38 cellular contexts compared by ENCODE assay signal in the genomic region with DNA sequence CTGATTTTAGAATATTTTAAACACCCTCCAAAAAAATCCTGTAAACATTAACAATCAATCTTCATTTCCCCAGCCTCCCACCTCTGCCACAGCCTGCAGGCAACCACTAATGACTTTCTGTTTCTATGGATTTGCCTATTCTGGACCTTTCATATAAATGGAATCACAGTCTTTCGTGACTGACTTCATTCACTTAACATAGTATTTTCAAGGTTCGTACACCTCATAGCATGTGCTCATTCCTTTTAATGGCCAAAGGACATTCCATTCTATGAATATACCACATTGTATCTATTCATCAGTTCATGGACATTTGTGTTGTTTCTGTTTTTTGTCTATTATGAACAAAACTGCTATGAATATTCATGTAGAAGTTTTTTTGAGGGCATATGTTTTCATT. TPM values are rescaled to one million over a fixed set of nuclear protein-coding genes. Genes with fewer than 3 reads are reported as not detected.
"Had no signal": no experiment of that assay in that cellular context is flagged by ENCODE, and none has a peak within 500 bp of the region (broad histone marks: within the 10 kb centered on the region; RNA-seq: fewer than 3 reads in every experiment).

No MANE protein-coding gene starts in this region.

- ATAC-seq: activated CD4-positive, CD25-positive, alpha-beta regulatory T cell treated with anti-CD3 and anti-CD28 coated beads, Interleukin-2, amount 50 U/mL, for 24 hours; activated naive CD8-positive, alpha-beta T cell treated with anti-CD3 and anti-CD28 coated beads, Interleukin-2, amount 50 U/mL, for 24 hours; activated T-cell treated with anti-CD3 and anti-CD28 coated beads, Interleukin-2, amount 50 U/mL, for 4 hours; esophagus mucosa; heart left ventricle; left lung; lower lobe of right lung; naive thymus-derived CD8-positive, alpha-beta T cell; right cardiac atrium; stimulated activated effector memory CD8-positive, alpha-beta T cell treated with anti-CD3 and anti-CD28 coated beads, Interleukin-12 subunit alpha, Interleukin-12 subunit beta, amount 100 ng/mL, for 72 hours; stimulated activated naive CD8-positive, alpha-beta T cell treated with anti-CD3 and anti-CD28 coated beads, Interleukin-15, amount 100 ng/mL, for 72 hours had no signal

- H3K27me3 ChIP-seq: brain microvascular endothelial cell, heart left ventricle, left lung, uterus had no signal

- H3K27ac Mint-ChIP-seq: activated CD4-positive, alpha-beta memory T cell treated with anti-CD3 and anti-CD28 coated beads, Interleukin-2, amount 10 ng/mL, durations not matched to agents 7 days and 5 days; activated naive CD4-positive, alpha-beta T cell treated with anti-CD3 and anti-CD28 coated beads, Interleukin-2, amount 50 U/mL, for 24 hours; activated naive CD8-positive, alpha-beta T cell treated with anti-CD3 and anti-CD28 coated beads, Interleukin-2, amount 50 U/mL, for 24 hours; activated T-helper 2 cell treated with anti-CD3 and anti-CD28 coated beads, Interferon-gamma antibody, Interleukin-2, Interleukin-4, amounts not matched to agents 10 μg/mL and 5 μg/mL and 100 μg/mL, durations not matched to agents 14 hours and 24 hours and 36 hours; immature natural killer cell; naive thymus-derived CD8-positive, alpha-beta T cell; stimulated activated effector memory CD8-positive, alpha-beta T cell treated with anti-CD3 and anti-CD28 coated beads, Interleukin-12 subunit alpha, Interleukin-12 subunit beta, amount 100 ng/mL, for 72 hours; stimulated activated naive CD8-positive, alpha-beta T cell treated with anti-CD3 and anti-CD28 coated beads, Interleukin-15, amount 100 ng/mL, for 72 hours; T-helper 2 cell treated with Interferon-gamma antibody and Interleukin-4, amounts not matched to agents 5 μg/mL and 100 μg/mL, for 36 hours; type B pancreatic cell had no signal

- H3K4me1 Mint-ChIP-seq: activated CD4-positive, alpha-beta memory T cell treated with anti-CD3 and anti-CD28 coated beads, Interleukin-2, amount 10 ng/mL, durations not matched to agents 7 days and 5 days; activated naive CD4-positive, alpha-beta T cell treated with anti-CD3 and anti-CD28 coated beads, Interleukin-2, amount 50 U/mL, for 24 hours; activated naive CD8-positive, alpha-beta T cell treated with anti-CD3 and anti-CD28 coated beads, Interleukin-2, amount 50 U/mL, for 24 hours; immature natural killer cell; neural crest cell; stimulated activated effector memory CD8-positive, alpha-beta T cell treated with anti-CD3 and anti-CD28 coated beads, Interleukin-12 subunit alpha, Interleukin-12 subunit beta, amount 100 ng/mL, for 72 hours; stimulated activated naive CD8-positive, alpha-beta T cell treated with anti-CD3 and anti-CD28 coated beads, Interleukin-15, amount 100 ng/mL, for 72 hours had no signal

- H3K4me3 Mint-ChIP-seq: activated CD4-positive, alpha-beta memory T cell treated with anti-CD3 and anti-CD28 coated beads, Interleukin-2, amount 10 ng/mL, durations not matched to agents 7 days and 5 days; activated naive CD4-positive, alpha-beta T cell treated with anti-CD3 and anti-CD28 coated beads, Interleukin-2, amount 50 U/mL, for 24 hours; activated naive CD8-positive, alpha-beta T cell treated with anti-CD3 and anti-CD28 coated beads, Interleukin-2, amount 50 U/mL, for 24 hours; activated T-cell treated with anti-CD3 and anti-CD28 coated beads, Interleukin-2, amount 50 U/mL, for 4 hours; immature natural killer cell; naive thymus-derived CD8-positive, alpha-beta T cell; neural crest cell; stimulated activated effector memory CD8-positive, alpha-beta T cell treated with anti-CD3 and anti-CD28 coated beads, Interleukin-12 subunit alpha, Interleukin-12 subunit beta, amount 100 ng/mL, for 72 hours; stimulated activated naive CD8-positive, alpha-beta T cell treated with anti-CD3 and anti-CD28 coated beads, Interleukin-15, amount 100 ng/mL, for 72 hours; T-helper 2 cell treated with Interferon-gamma antibody and Interleukin-4, amounts not matched to agents 5 μg/mL and 100 μg/mL, for 36 hours; type B pancreatic cell had no signal

- H3K4me1 ChIP-seq: left lung, lower lobe of right lung, uterus had no signal

- H3K4me3 ChIP-seq: heart left ventricle, left lung, lower lobe of right lung, skin epidermis, uterus had no signal

- H3K27ac ChIP-seq: brain microvascular endothelial cell, heart left ventricle, left lung, lower lobe of right lung, skin epidermis, uterus, WERI-Rb-1 had no signal

- H3K36me3 Mint-ChIP-seq: stimulated activated effector memory CD8-positive, alpha-beta T cell treated with anti-CD3 and anti-CD28 coated beads, Interleukin-12 subunit alpha, Interleukin-12 subunit beta, amount 100 ng/mL, for 72 hours had no signal

- H3K36me3 ChIP-seq: brain microvascular endothelial cell, heart left ventricle, left lung, lower lobe of right lung, uterus, WERI-Rb-1 had no signal

- H3K9me3 Mint-ChIP-seq: activated CD4-positive, alpha-beta memory T cell treated with anti-CD3 and anti-CD28 coated beads, Interleukin-2, amount 10 ng/mL, durations not matched to agents 7 days and 5 days; activated T-cell treated with anti-CD3 and anti-CD28 coated beads, Interleukin-2, amount 50 U/mL, for 4 hours; activated T-helper 2 cell treated with anti-CD3 and anti-CD28 coated beads, Interferon-gamma antibody, Interleukin-2, Interleukin-4, amounts not matched to agents 10 μg/mL and 5 μg/mL and 100 μg/mL, durations not matched to agents 14 hours and 24 hours and 36 hours; immature natural killer cell; stimulated activated effector memory CD8-positive, alpha-beta T cell treated with anti-CD3 and anti-CD28 coated beads, Interleukin-12 subunit alpha, Interleukin-12 subunit beta, amount 100 ng/mL, for 72 hours; T-helper 2 cell treated with Interferon-gamma antibody and Interleukin-4, amounts not matched to agents 5 μg/mL and 100 μg/mL, for 36 hours; type B pancreatic cell had no signal

- DNase-seq: activated CD4-positive, alpha-beta memory T cell treated with anti-CD3 and anti-CD28 coated beads, Interleukin-2, amount 10 ng/mL, durations not matched to agents 7 days and 5 days; activated CD4-positive, alpha-beta T cell treated with anti-CD3 and anti-CD28 coated beads for 48 hours; activated CD8-positive, alpha-beta memory T cell treated with anti-CD3 and anti-CD28 coated beads, Interleukin-2, amount 50 U/mL, for 48 hours; activated naive CD8-positive, alpha-beta T cell treated with anti-CD3 and anti-CD28 coated beads, Interleukin-2, amount 50 U/mL, for 24 hours; activated T-cell treated with anti-CD3 and anti-CD28 coated beads, Interleukin-2, amount 50 U/mL, for 4 hours; amygdala; brain microvascular endothelial cell; foreskin fibroblast; heart left ventricle; hypothalamus; immature natural killer cell; kidney glomerular epithelial cell; left lung; lower lobe of right lung; mesenchymal stem cell; naive thymus-derived CD8-positive, alpha-beta T cell; occipital lobe; right cardiac atrium; stimulated activated CD4-positive, alpha-beta T cell treated with anti-CD3 and anti-CD28 coated beads, Interleukin-12 subunit alpha, Interleukin-12 subunit beta, amount 100 ng/mL, for 4 hours; stimulated activated CD4-positive, alpha-beta T cell treated with anti-CD3 and anti-CD28 coated beads, Interleukin-4, amount 100 ng/mL, for 24 hours; stimulated activated naive CD8-positive, alpha-beta T cell treated with anti-CD3 and anti-CD28 coated beads, Interleukin-15, amount 100 ng/mL, for 72 hours; substantia nigra; T-helper 1 cell; uterus; WERI-Rb-1 had no signal

- H3K27me3 Mint-ChIP-seq: activated CD4-positive, alpha-beta memory T cell treated with anti-CD3 and anti-CD28 coated beads, Interleukin-2, amount 10 ng/mL, durations not matched to agents 7 days and 5 days; activated naive CD4-positive, alpha-beta T cell treated with anti-CD3 and anti-CD28 coated beads, Interleukin-2, amount 50 U/mL, for 24 hours; activated naive CD8-positive, alpha-beta T cell treated with anti-CD3 and anti-CD28 coated beads, Interleukin-2, amount 50 U/mL, for 24 hours; naive thymus-derived CD8-positive, alpha-beta T cell; stimulated activated naive CD8-positive, alpha-beta T cell treated with anti-CD3 and anti-CD28 coated beads, Interleukin-15, amount 100 ng/mL, for 72 hours; type B pancreatic cell had no signal

- H3K9me3 ChIP-seq: left lung, lower lobe of right lung, uterus had no signal

RNA-seq across cellular contexts. Expression of a gene that starts 48.5 kb away (rescaled TPM):
- total RNA-seq: activated CD4-positive, alpha-beta memory T cell treated with anti-CD3 and anti-CD28 coated beads, Interleukin-2, amount 10 ng/mL, durations not matched to agents 7 days and 5 days; activated T-cell treated with anti-CD3 and anti-CD28 coated beads, Interleukin-2, amount 50 U/mL, for 4 hours; activated T-helper 2 cell treated with anti-CD3 and anti-CD28 coated beads, Interferon-gamma antibody, Interleukin-2, Interleukin-4, amounts not matched to agents 10 μg/mL and 5 μg/mL and 100 μg/mL, durations not matched to agents 14 hours and 24 hours and 36 hours; cardiac septum; cerebellum; endothelial cell of umbilical vein; esophagus mucosa; heart left ventricle; left lung; lower lobe of right lung; naive thymus-derived CD8-positive, alpha-beta T cell; neural crest cell; occipital lobe; pulmonary artery endothelial cell; right cardiac atrium had no signal
